In genomic region chr15:80773792-80774352, GRCh38 we compare ENCODE assay signal across 1 cellular context.
TF ChIP-seq lines count a peak whose summit lies in the region.

No MANE protein-coding gene starts in this region.

TF ChIP-seq in HEK293, 187 proteins besides CTCF, POLR2A, EP300 and RAD21 (continued from another document):
- TF ChIP-seq, protein P1, sequence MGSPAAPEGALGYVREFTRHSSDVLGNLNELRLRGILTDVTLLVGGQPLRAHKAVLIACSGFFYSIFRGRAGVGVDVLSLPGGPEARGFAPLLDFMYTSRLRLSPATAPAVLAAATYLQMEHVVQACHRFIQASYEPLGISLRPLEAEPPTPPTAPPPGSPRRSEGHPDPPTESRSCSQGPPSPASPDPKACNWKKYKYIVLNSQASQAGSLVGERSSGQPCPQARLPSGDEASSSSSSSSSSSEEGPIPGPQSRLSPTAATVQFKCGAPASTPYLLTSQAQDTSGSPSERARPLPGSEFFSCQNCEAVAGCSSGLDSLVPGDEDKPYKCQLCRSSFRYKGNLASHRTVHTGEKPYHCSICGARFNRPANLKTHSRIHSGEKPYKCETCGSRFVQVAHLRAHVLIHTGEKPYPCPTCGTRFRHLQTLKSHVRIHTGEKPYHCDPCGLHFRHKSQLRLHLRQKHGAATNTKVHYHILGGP (tag by site-specific recombination; IDR thresholded peaks at IDR 0.05) = peak; percentile 32; the same call in 1 of the 2 replicates
- TF ChIP-seq FEZF1 (tag by site-specific recombination; IDR thresholded peaks at IDR 0.05) = 0 out of 2 replicates have a peak, but pooled peaks have one; percentile 21
- peak; percentile 42; the same call in 1 of the 2 replicates for TF ChIP-seq ZBTB8A (tag by site-specific recombination; IDR thresholded peaks at IDR 0.05)
- TF ChIP-seq ZNF518A (tag by site-specific recombination; conservative IDR thresholded peaks at IDR 0.05; ENCODE audit: low read depth) = no peak
- TF ChIP-seq ZNF670 (tag by site-specific recombination; IDR thresholded peaks at IDR 0.05; ENCODE audit: low read depth) = no peak
- TF ChIP-seq ZNF202 (tag by site-specific recombination; IDR thresholded peaks at IDR 0.05; ENCODE audit: borderline replicate concordance) = no peak
- TF ChIP-seq, protein P2, sequence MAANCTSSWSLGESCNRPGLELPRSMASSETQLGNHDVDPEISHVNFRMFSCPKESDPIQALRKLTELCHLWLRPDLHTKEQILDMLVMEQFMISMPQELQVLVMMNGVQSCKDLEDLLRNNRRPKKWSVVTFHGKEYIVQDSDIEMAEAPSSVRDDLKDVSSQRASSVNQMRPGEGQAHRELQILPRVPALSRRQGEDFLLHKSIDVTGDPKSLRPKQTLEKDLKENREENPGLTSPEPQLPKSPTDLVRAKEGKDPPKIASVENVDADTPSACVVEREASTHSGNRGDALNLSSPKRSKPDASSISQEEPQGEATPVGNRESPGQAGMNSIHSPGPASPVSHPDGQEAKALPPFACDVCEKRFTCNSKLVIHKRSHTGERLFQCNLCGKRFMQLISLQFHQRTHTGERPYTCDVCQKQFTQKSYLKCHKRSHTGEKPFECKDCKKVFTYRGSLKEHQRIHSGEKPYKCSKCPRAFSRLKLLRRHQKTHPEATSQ (tag by site-specific recombination; IDR thresholded peaks at IDR 0.05) = no peak
- no peak for TF ChIP-seq ZBTB11 (tag by site-specific recombination; conservative IDR thresholded peaks at IDR 0.05; ENCODE audit: low read depth)
- no peak for TF ChIP-seq ZNF514 (tag by site-specific recombination; IDR thresholded peaks at IDR 0.05)
- no peak for TF ChIP-seq SP3 (tag by site-specific recombination; IDR thresholded peaks at IDR 0.05)
- no peak for TF ChIP-seq ZNF677 (tag by site-specific recombination; IDR thresholded peaks at IDR 0.05)
- peak; percentile 75; the same call in 1 of the 2 replicates for TF ChIP-seq KLF7 (tag by site-specific recombination; IDR thresholded peaks at IDR 0.05; ENCODE audit: borderline replicate concordance)
- TF ChIP-seq ZNF585B (tag by site-specific recombination; IDR thresholded peaks at IDR 0.05) = no peak
- TF ChIP-seq KLF1 (tag by site-specific recombination; IDR thresholded peaks at IDR 0.05) = 0 out of 2 replicates have a peak, but pooled peaks have one; percentile 29
- 0 out of 2 replicates have a peak, but pooled peaks have one; percentile 22 for TF ChIP-seq KLF9 (tag by site-specific recombination; IDR thresholded peaks at IDR 0.05; ENCODE audit: low read depth)
- peak; percentile 39; the same call in 1 of the 2 replicates for TF ChIP-seq ZBTB44 (tag by site-specific recombination; IDR thresholded peaks at IDR 0.05)
